Comparison of ENCODE assay signal across 21 cellular contexts in the genomic region with DNA sequence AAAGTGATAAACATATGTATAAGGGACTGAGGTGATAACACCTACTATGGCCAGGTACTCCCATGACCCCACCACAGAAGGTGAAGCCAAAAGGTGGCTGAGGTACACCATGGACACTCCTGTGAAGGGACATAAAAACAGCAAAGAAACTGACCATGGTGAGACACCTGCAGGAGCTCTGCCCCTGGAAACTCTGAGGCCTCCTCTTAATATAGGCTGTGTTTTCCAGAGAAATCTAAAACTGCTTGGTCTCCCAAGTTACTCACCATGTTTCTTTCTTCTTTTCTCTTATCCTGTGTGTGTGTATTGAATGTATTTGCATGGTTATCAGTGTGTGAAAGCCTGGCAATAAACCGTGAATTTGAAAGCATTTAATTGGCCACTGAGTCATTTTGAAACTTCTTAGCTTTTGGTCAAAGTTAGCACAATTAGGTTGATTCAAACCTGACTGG.
DNase-seq lines count a peak whose midpoint lies in the region; ATAC-seq and TF ChIP-seq lines count a peak whose summit lies in the region.
"Had no signal": no experiment of that assay in that cellular context is flagged by ENCODE, and none has a peak within 500 bp of the region (broad histone marks: within the 10 kb centered on the region; RNA-seq: fewer than 3 reads in every experiment).

No MANE protein-coding gene starts in this region.

- no peaks in the 10 kb centered on the region for H3K36me3 Mint-ChIP-seq in neural progenitor cell
- H3K36me3 Mint-ChIP-seq: activated CD4-positive, alpha-beta memory T cell treated with anti-CD3 and anti-CD28 coated beads for 36 hours; activated naive CD8-positive, alpha-beta T cell treated with anti-CD3 and anti-CD28 coated beads, Interleukin-2, amount 10 ng/mL, durations not matched to agents 7 days and 5 days; stimulated activated memory B cell treated with anti-CD40 and anti-IgM and Interleukin-4, amounts not matched to agents 10 μg/mL and 1 μg/mL and 100 μg/mL, for 72 hours had no signal

- peaks cover 6% of the 10 kb centered on the region for H3K4me1 Mint-ChIP-seq in neural progenitor cell
- H3K4me1 Mint-ChIP-seq: activated naive CD8-positive, alpha-beta T cell treated with anti-CD3 and anti-CD28 coated beads, Interleukin-2, amount 10 ng/mL, durations not matched to agents 7 days and 5 days; stimulated activated memory B cell treated with anti-CD40 and anti-IgM and Interleukin-4, amounts not matched to agents 10 μg/mL and 1 μg/mL and 100 μg/mL, for 72 hours had no signal

- H3K79me2 ChIP-seq in neural progenitor cell (ENCODE audit: low read depth): no peaks in the 10 kb centered on the region

- peaks cover 3% of the 10 kb centered on the region for H3K4me1 ChIP-seq in neural progenitor cell
- H3K4me1 ChIP-seq in transverse colon: no peaks in the 10 kb centered on the region
- H3K4me1 ChIP-seq: breast epithelium, tibial nerve had no signal

- intact Hi-C loops in transverse colon (cut with DNase I; ENCODE audit: low total_unique reads): no loop called here

- H3K27me3 ChIP-seq in neural progenitor cell (no peaks in the 10 kb centered on the region), transverse colon (no peaks in the 10 kb centered on the region)
- H3K27me3 ChIP-seq: breast epithelium, tibial nerve had no signal

- H3F3A ChIP-seq in neural progenitor cell (ENCODE audit: low read depth): no peaks in the 10 kb centered on the region

- TF ChIP-seq EP300 in transverse colon (IDR thresholded peaks at IDR 0.05; ENCODE audit: low read depth): no peak

- H3K4me3 ChIP-seq in neural progenitor cell (no peak overlapping the region), transverse colon (no peak overlapping the region)
- H3K4me3 ChIP-seq: breast epithelium, mucosa of descending colon, tibial nerve had no signal

- H3K27ac Mint-ChIP-seq in neural progenitor cell: no peak overlapping the region
- H3K27ac Mint-ChIP-seq: activated CD4-positive, alpha-beta memory T cell treated with anti-CD3 and anti-CD28 coated beads for 36 hours; activated naive CD8-positive, alpha-beta T cell treated with anti-CD3 and anti-CD28 coated beads, Interleukin-2, amount 10 ng/mL, durations not matched to agents 7 days and 5 days; dendritic cell treated with granulocyte-macrophage colony-stimulating factor and Interleukin-4, amounts not matched to agents 40 ng/mL and 50 ng/mL, for 4 days; stimulated activated memory B cell treated with anti-CD40 and anti-IgM and Interleukin-4, amounts not matched to agents 10 μg/mL and 1 μg/mL and 100 μg/mL, for 72 hours had no signal

- WGBS in transverse colon (ENCODE audit: low coverage in 1 of 2), 2 donors: 32 to 82% methylated on average over 1 of the region's 1 CpG

- in situ Hi-C loops in transverse colon (cut with MboI; ENCODE audit: low pct_ligation_motif_present in 1 of 4, low pct_unique_long_range_greater_than_20kb in 1 of 4, low sequenced_read_pairs in 3 of 4): no loop called here

- H3K9me3 Mint-ChIP-seq in neural progenitor cell: no peaks in the 10 kb centered on the region
- H3K9me3 Mint-ChIP-seq: activated naive CD8-positive, alpha-beta T cell treated with anti-CD3 and anti-CD28 coated beads, Interleukin-2, amount 10 ng/mL, durations not matched to agents 7 days and 5 days; dendritic cell treated with granulocyte-macrophage colony-stimulating factor and Interleukin-4, amounts not matched to agents 40 ng/mL and 50 ng/mL, for 4 days had no signal

- H3K27ac ChIP-seq in neural progenitor cell (no peak overlapping the region), substantia nigra (ENCODE audit: low read depth, low read length, poor library complexity, severe bottlenecking) (no peak overlapping the region), transverse colon (no peak overlapping the region)
- H3K27ac ChIP-seq: breast epithelium, tibial nerve had no signal

- H3K36me3 ChIP-seq in neural progenitor cell (no peaks in the 10 kb centered on the region), transverse colon (no peaks in the 10 kb centered on the region)
- H3K36me3 ChIP-seq: breast epithelium, tibial nerve had no signal

- no peak for TF ChIP-seq POLR2A in transverse colon (IDR thresholded peaks at IDR 0.05)

- no peak overlapping the region for H3K4me2 ChIP-seq in neural progenitor cell

- no peak for TF ChIP-seq CTCF in neural progenitor cell (IDR thresholded peaks at IDR 0.05)
- TF ChIP-seq CTCF in transverse colon (IDR thresholded peaks at IDR 0.05): no peak

- H2AFZ ChIP-seq in neural progenitor cell (replicated peaks): peak overlapping the region; percentile 19

- H3K27me3 Mint-ChIP-seq in neural progenitor cell (ENCODE audit: insufficient read depth, low read depth): no peaks in the 10 kb centered on the region
- H3K27me3 Mint-ChIP-seq: activated CD4-positive, alpha-beta memory T cell treated with anti-CD3 and anti-CD28 coated beads for 36 hours; activated naive CD8-positive, alpha-beta T cell treated with anti-CD3 and anti-CD28 coated beads, Interleukin-2, amount 10 ng/mL, durations not matched to agents 7 days and 5 days; dendritic cell treated with granulocyte-macrophage colony-stimulating factor and Interleukin-4, amounts not matched to agents 40 ng/mL and 50 ng/mL, for 4 days; stimulated activated memory B cell treated with anti-CD40 and anti-IgM and Interleukin-4, amounts not matched to agents 10 μg/mL and 1 μg/mL and 100 μg/mL, for 72 hours had no signal

- H4K20me1 ChIP-seq in neural progenitor cell (ENCODE audit: low read depth): no peaks in the 10 kb centered on the region

- H3K9me3 ChIP-seq in neural progenitor cell (ENCODE audit: low read depth): no peaks in the 10 kb centered on the region
- no peaks in the 10 kb centered on the region for H3K9me3 ChIP-seq in transverse colon
- H3K9me3 ChIP-seq: mucosa of descending colon had no signal

- DNase-seq in neural progenitor cell (ENCODE audit: low spot score) (no peak), amniotic stem cell (lab: John Stamatoyannopoulos, UW) (no peak), substantia nigra (lab: John Stamatoyannopoulos, UW) (no peak), transverse colon (no peak)
- DNase-seq: activated CD4-positive, alpha-beta memory T cell treated with anti-CD3 and anti-CD28 coated beads for 36 hours; activated naive CD8-positive, alpha-beta T cell treated with anti-CD3 and anti-CD28 coated beads, Interleukin-2, amount 10 ng/mL, durations not matched to agents 7 days and 5 days; activated T-cell treated with anti-CD3 and anti-CD28 coated beads, Interleukin-2, amount 50 U/mL, for 4 hours; foreskin fibroblast; GDM1; hypothalamus; mucosa of descending colon; NCI-H226; retina; stimulated activated CD4-positive, alpha-beta T cell treated with anti-CD3 and anti-CD28 coated beads, Interleukin-12 subunit alpha, Interleukin-12 subunit beta, amount 100 ng/mL, for 4 hours had no signal

- no peak overlapping the region for H3K9ac ChIP-seq in neural progenitor cell

- ATAC-seq in GM18867 (IDR thresholded peaks at IDR 0.05; ENCODE audit: unreplicated experiment): peak; percentile 90
- ATAC-seq in GM21717 (IDR thresholded peaks at IDR 0.05; ENCODE audit: unreplicated experiment): peak; percentile 69
- ATAC-seq in HG03432 (IDR thresholded peaks at IDR 0.05; ENCODE audit: unreplicated experiment): peak; percentile 93
- ATAC-seq: activated T-cell treated with anti-CD3 and anti-CD28 coated beads, Interleukin-2, amount 50 U/mL, for 4 hours; mucosa of descending colon; stimulated activated memory B cell treated with anti-CD40 and anti-IgM and Interleukin-4, amounts not matched to agents 10 μg/mL and 1 μg/mL and 100 μg/mL, for 72 hours had no signal

- no peak overlapping the region for H3K4me3 Mint-ChIP-seq in neural progenitor cell
- H3K4me3 Mint-ChIP-seq: activated CD4-positive, alpha-beta memory T cell treated with anti-CD3 and anti-CD28 coated beads for 36 hours; activated naive CD8-positive, alpha-beta T cell treated with anti-CD3 and anti-CD28 coated beads, Interleukin-2, amount 10 ng/mL, durations not matched to agents 7 days and 5 days; activated T-cell treated with anti-CD3 and anti-CD28 coated beads, Interleukin-2, amount 50 U/mL, for 4 hours; dendritic cell treated with granulocyte-macrophage colony-stimulating factor and Interleukin-4, amounts not matched to agents 40 ng/mL and 50 ng/mL, for 4 days; stimulated activated memory B cell treated with anti-CD40 and anti-IgM and Interleukin-4, amounts not matched to agents 10 μg/mL and 1 μg/mL and 100 μg/mL, for 72 hours had no signal
